In the genomic region with DNA sequence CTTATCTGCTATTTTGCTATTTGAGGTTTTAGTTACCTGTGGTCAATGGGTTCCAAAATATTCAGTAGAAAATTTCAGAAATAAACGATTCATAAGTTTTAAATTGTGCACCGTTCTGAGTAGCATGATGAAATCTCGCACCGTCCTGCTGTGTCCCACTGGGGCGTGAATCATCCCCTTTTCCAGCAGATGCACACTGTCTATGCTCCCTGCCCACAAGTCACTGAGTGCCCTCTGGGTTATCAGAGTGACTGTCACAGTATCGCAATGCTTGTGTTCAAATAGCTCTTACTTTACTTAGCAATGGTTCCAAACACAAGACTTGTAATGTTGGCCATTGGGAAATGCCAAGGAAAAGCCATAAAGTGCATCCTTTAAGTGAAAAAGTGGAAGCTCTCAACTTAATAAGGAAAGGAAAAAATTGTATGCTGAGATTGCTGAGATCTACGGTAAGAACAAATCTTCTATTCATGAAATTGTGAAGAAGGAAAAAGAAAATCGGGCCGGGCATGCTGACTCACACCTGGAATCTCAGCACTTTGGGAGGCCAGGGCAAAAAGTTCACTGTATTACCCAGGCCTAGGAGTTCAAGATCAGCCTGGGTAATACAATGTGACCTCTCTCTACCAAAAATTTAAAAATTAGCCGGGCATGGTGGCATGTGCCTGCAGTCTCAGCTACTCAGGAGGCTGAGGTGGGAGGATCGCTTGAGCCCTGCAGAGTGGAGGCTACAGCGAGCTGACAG, we compare ENCODE assay signal across 28 cellular contexts. TPM values are rescaled to one million over a fixed set of nuclear protein-coding genes. Genes with fewer than 3 reads are reported as not detected.
"Had no signal": no experiment of that assay in that cellular context is flagged by ENCODE, and none has a peak within 500 bp of the region (broad histone marks: within the 10 kb centered on the region; RNA-seq: fewer than 3 reads in every experiment).

No MANE protein-coding gene starts in this region.

- H3K4me3 ChIP-seq: colonic mucosa, lower lobe of right lung, ovary, smooth muscle cell, stomach, tibial artery, upper lobe of left lung, uterus had no signal

- H3K9me3 ChIP-seq: colonic mucosa, lower lobe of right lung, ovary, stomach, tibial artery, upper lobe of left lung, uterus had no signal

- H3K36me3 Mint-ChIP-seq: natural killer cell had no signal

- H3K27me3 ChIP-seq: colonic mucosa, ovary, stomach, tibial artery, upper lobe of left lung, uterus had no signal

- H3K27ac ChIP-seq: colonic mucosa, epithelial cell of prostate, lower lobe of right lung, stomach, tibial artery, upper lobe of left lung, uterus had no signal

- H3K4me1 ChIP-seq: colonic mucosa, lower lobe of right lung, stomach, upper lobe of left lung, uterus had no signal

- H3K27me3 Mint-ChIP-seq: dendritic cell treated with granulocyte-macrophage colony-stimulating factor and Interleukin-4, amounts not matched to agents 40 ng/mL and 50 ng/mL, for 4 days had no signal

- ATAC-seq: esophagus mucosa, lower lobe of right lung, natural killer cell, sciatic nerve had no signal

- H3K27ac Mint-ChIP-seq: dendritic cell treated with granulocyte-macrophage colony-stimulating factor and Interleukin-4, amounts not matched to agents 40 ng/mL and 50 ng/mL, for 4 days; endodermal cell; natural killer cell had no signal

- H3K4me1 Mint-ChIP-seq: endodermal cell, natural killer cell had no signal

- H3K4me3 Mint-ChIP-seq: dendritic cell treated with granulocyte-macrophage colony-stimulating factor and Interleukin-4, amounts not matched to agents 40 ng/mL and 50 ng/mL, for 4 days; endodermal cell; natural killer cell had no signal

- H3K9me3 Mint-ChIP-seq: dendritic cell treated with granulocyte-macrophage colony-stimulating factor and Interleukin-4, amounts not matched to agents 40 ng/mL and 50 ng/mL, for 4 days; natural killer cell had no signal

- H3K36me3 ChIP-seq: colonic mucosa, lower lobe of right lung, ovary, stomach, tibial artery, upper lobe of left lung, uterus had no signal

- DNase-seq: colonic mucosa; effector CD8-positive, alpha-beta T cell; endodermal cell; foreskin melanocyte; head of caudate nucleus; left ventricle myocardium superior; lower lobe of right lung; natural killer cell; occipital lobe; ovary; posterior cingulate gyrus; retina; stimulated activated CD4-positive, alpha-beta T cell treated with anti-CD3 and anti-CD28 coated beads, Interleukin-12 subunit alpha, Interleukin-12 subunit beta, amount 100 ng/mL, for 4 hours; stimulated activated CD4-positive, alpha-beta T cell treated with anti-CD3 and anti-CD28 coated beads, Interleukin-1b, Interleukin-23, amount 100 ng/mL, for 48 hours; stimulated activated CD4-positive, alpha-beta T cell treated with anti-CD3 and anti-CD28 coated beads, Interleukin-4, amount 100 ng/mL, for 1 hour; stimulated activated CD8-positive, alpha-beta memory T cell treated with anti-CD3 and anti-CD28 coated beads, Interleukin-4, amount 100 ng/mL, for 48 hours; stimulated activated naive CD4-positive, alpha-beta T cell treated with Interleukin-2 at 50 U/mL for 16 hours; stomach; tibial artery; uterus had no signal

RNA-seq across cellular contexts. Expression of gene COL4A3, which starts 13.3 kb away (rescaled TPM):
- total RNA-seq: glomerular endothelial cell, smooth muscle cell had no signal
- polyA plus RNA-seq: keratinocyte, smooth muscle cell had no signal

RNA-seq across cellular contexts. Expression of gene COL4A4, which starts 13.8 kb away (rescaled TPM):
- polyA plus RNA-seq: keratinocyte had no signal
